In genomic region chr10:110355181-110355831, GRCh38 we compare ENCODE assay signal across 9 cellular contexts. TPM values are rescaled to one million over a fixed set of nuclear protein-coding genes. Genes with fewer than 3 reads are reported as not detected.
DNase-seq lines count a peak whose midpoint lies in the region; ATAC-seq and TF ChIP-seq lines count a peak whose summit lies in the region.
"Had no signal": no experiment of that assay in that cellular context is flagged by ENCODE, and none has a peak within 500 bp of the region (broad histone marks: within the 10 kb centered on the region; RNA-seq: fewer than 3 reads in every experiment).

No MANE protein-coding gene starts in this region.

- TF ChIP-seq POLR2A in lower leg skin (IDR thresholded peaks at IDR 0.05): no peak

- peak overlapping the region; percentile 40 for H3K4me3 Mint-ChIP-seq in activated naive CD4-positive, alpha-beta T cell treated with anti-CD3 and anti-CD28 coated beads, Interleukin-2, amount 50 U/mL, for 24 hours
- no peak overlapping the region for H3K4me3 Mint-ChIP-seq in type B pancreatic cell

- peak; percentile 35 for ATAC-seq in GM19324 (IDR thresholded peaks at IDR 0.05; ENCODE audit: low FRiP score, unreplicated experiment)
- ATAC-seq in HG03354 (IDR thresholded peaks at IDR 0.05; ENCODE audit: poor library complexity, severe bottlenecking, unreplicated experiment): peak; percentile 54

- H3K27ac Mint-ChIP-seq in activated naive CD4-positive, alpha-beta T cell treated with anti-CD3 and anti-CD28 coated beads, Interleukin-2, amount 50 U/mL, for 24 hours: peak overlapping the region; percentile 91
- no peak overlapping the region for H3K27ac Mint-ChIP-seq in type B pancreatic cell

- H3K4me1 Mint-ChIP-seq in activated naive CD4-positive, alpha-beta T cell treated with anti-CD3 and anti-CD28 coated beads, Interleukin-2, amount 50 U/mL, for 24 hours: peaks cover 54% of the 10 kb centered on the region
- H3K4me1 Mint-ChIP-seq in type B pancreatic cell (ENCODE audit: unreplicated experiment): peaks cover 18% of the 10 kb centered on the region

- CTCF ChIA-PET in GM10248 (lab: Yijun Ruan, JAX): interaction anchor here (0.7 to 4.9 kb wide), 56 partner anchors 10 to 512 kb away, joined by 3 to 62 read pairs (median 5); partner anchors contain the start of genes DUSP5 and SMNDC1

- no peaks in the 10 kb centered on the region for H3K9me3 Mint-ChIP-seq in activated naive CD4-positive, alpha-beta T cell treated with anti-CD3 and anti-CD28 coated beads, Interleukin-2, amount 50 U/mL, for 24 hours
- H3K9me3 Mint-ChIP-seq in type B pancreatic cell: peaks cover 3% of the 10 kb centered on the region

- TF ChIP-seq CTCF in GM10248 (IDR thresholded peaks at IDR 0.05; ENCODE audit: control extremely low read depth, extremely low read depth, low read depth, missing control alignments) (no peak), lower leg skin (IDR thresholded peaks at IDR 0.05) (no peak), type B pancreatic cell (conservative IDR thresholded peaks at IDR 0.05) (no peak)

- DNase-seq in GM10248 (ENCODE audit: extremely low spot score) (peak; percentile 79), occipital lobe (lab: John Stamatoyannopoulos, UW) (no peak), putamen (ENCODE audit: low spot score) (no peak), lower leg skin (ENCODE audit: low spot score in 2 of 2) (no peak), type B pancreatic cell (ENCODE audit: extremely low spot score, unreplicated experiment) (no peak)
- DNase-seq: GF-D8 had no signal

- WGBS in lower leg skin, 2 donors: 93% methylated on average over 8 of the region's 8 CpGs

- H3K4me3 ChIP-seq in lower leg skin (ENCODE audit: low read depth, poor library complexity, severe bottlenecking): no peak overlapping the region

- H3K27me3 Mint-ChIP-seq in activated naive CD4-positive, alpha-beta T cell treated with anti-CD3 and anti-CD28 coated beads, Interleukin-2, amount 50 U/mL, for 24 hours: peaks cover 2% of the 10 kb centered on the region
- H3K27me3 Mint-ChIP-seq in type B pancreatic cell: peaks cover 16% of the 10 kb centered on the region

- H3K36me3 Mint-ChIP-seq in activated naive CD4-positive, alpha-beta T cell treated with anti-CD3 and anti-CD28 coated beads, Interleukin-2, amount 50 U/mL, for 24 hours: no peaks in the 10 kb centered on the region
- H3K36me3 Mint-ChIP-seq in type B pancreatic cell: no peaks in the 10 kb centered on the region

- POLR2A ChIA-PET in GM10248 (lab: Yijun Ruan, JAX): interaction anchor here (0.5 to 1.9 kb wide), 10 partner anchors 36 to 487 kb away, joined by 3 to 10 read pairs (median 4); partner anchors contain the start of gene SMNDC1

- intact Hi-C loops in lower leg skin (cut with DNase I; ENCODE audit: low total_unique reads): no loop called here

RNA-seq across cellular contexts. Expression of gene SMNDC1, which starts 50.6 kb away (rescaled TPM):
- total RNA-seq in occipital lobe (15.1 TPM), lower leg skin (10 to 100 TPM in 2 of 4 donors, 1 to 10 TPM in 2; 8.0 to 20.5 (median 10.6) TPM), type B pancreatic cell (ENCODE audit: low replicate concordance) (35.4 TPM in 2 replicates)
